ENCODE assay signal across 8 cellular contexts in genomic region chr6:34243131-34243771, GRCh38. TPM values are rescaled to one million over a fixed set of nuclear protein-coding genes. Genes with fewer than 3 reads are reported as not detected.
A peak's percentile ranks its signal among the peaks of the same experiment; 100 is the strongest.
DNase-seq lines count a peak whose midpoint lies in the region; ATAC-seq and TF ChIP-seq lines count a peak whose summit lies in the region.

No MANE protein-coding gene starts in this region.

- H3K9me3 ChIP-seq in right atrium auricular region, result no peaks in the 10 kb centered on the region
- H3K9me3 ChIP-seq in heart right ventricle, result no peaks in the 10 kb centered on the region

- no peaks in the 10 kb centered on the region for H3K27me3 Mint-ChIP-seq in activated CD4-positive, alpha-beta memory T cell treated with anti-CD3 and anti-CD28 coated beads, Interleukin-2, amount 10 ng/mL, durations not matched to agents 7 days and 5 days

- no peaks in the 10 kb centered on the region for H3K9me3 Mint-ChIP-seq in activated CD4-positive, alpha-beta memory T cell treated with anti-CD3 and anti-CD28 coated beads, Interleukin-2, amount 10 ng/mL, durations not matched to agents 7 days and 5 days

- H3K4me1 ChIP-seq in right atrium auricular region (peaks cover 0 to 35% of the 10 kb centered on the region in 2 donors), heart right ventricle (peaks cover 6 to 46% (median 21%) of the 10 kb centered on the region in 9 donors)

- peak overlapping the region; percentile 66 for H3K27ac Mint-ChIP-seq in activated CD4-positive, alpha-beta memory T cell treated with anti-CD3 and anti-CD28 coated beads, Interleukin-2, amount 10 ng/mL, durations not matched to agents 7 days and 5 days

- ATAC-seq in heart right ventricle (no peak), HG02678 (IDR thresholded peaks at IDR 0.05; ENCODE audit: unreplicated experiment) (no peak), HG03280 (IDR thresholded peaks at IDR 0.05; ENCODE audit: unreplicated experiment) (no peak)

- H3K36me3 ChIP-seq in right atrium auricular region, result no peaks in the 10 kb centered on the region
- H3K36me3 ChIP-seq in heart right ventricle, result peaks cover 0 to 27% (median 0%) of the 10 kb centered on the region in 9 donors

- CTCF ChIA-PET in activated CD4-positive, alpha-beta memory T cell treated with anti-CD3 and anti-CD28 coated beads, Interleukin-2, amount 10 ng/mL, durations not matched to agents 7 days and 5 days (lab: Charles Lee), result interaction anchor here (0.8 kb wide), 1 partner anchor 19 kb away, joined by 3 read pairs; no protein-coding TSS in a partner anchor

- H3K27me3 ChIP-seq in right atrium auricular region (no peaks in the 10 kb centered on the region), heart right ventricle (no peaks in the 10 kb centered on the region)

- H3K4me3 Mint-ChIP-seq in activated CD4-positive, alpha-beta memory T cell treated with anti-CD3 and anti-CD28 coated beads, Interleukin-2, amount 10 ng/mL, durations not matched to agents 7 days and 5 days, result no peak overlapping the region

- 66 to 68% methylated on average over 5 of the region's 5 CpGs for WGBS in heart right ventricle, 2 donors

- intact Hi-C loops in heart right ventricle (cut with DNase I), result loop anchor here in 1 of 10 donors (5.0 kb wide), 1 partner anchor 1829 kb away; no protein-coding TSS in a partner anchor

- H3K36me3 Mint-ChIP-seq in activated CD4-positive, alpha-beta memory T cell treated with anti-CD3 and anti-CD28 coated beads, Interleukin-2, amount 10 ng/mL, durations not matched to agents 7 days and 5 days (ENCODE audit: low read depth), result peaks cover 63% of the 10 kb centered on the region

- peaks cover 89% of the 10 kb centered on the region for H3K4me1 Mint-ChIP-seq in activated CD4-positive, alpha-beta memory T cell treated with anti-CD3 and anti-CD28 coated beads, Interleukin-2, amount 10 ng/mL, durations not matched to agents 7 days and 5 days

- H3K27ac ChIP-seq in right atrium auricular region (peak overlapping the region; percentile 52 to 77), heart right ventricle (peak overlapping the region in 2 of 10 donors; percentile 63 to 87)

- POLR2A ChIA-PET in activated CD4-positive, alpha-beta memory T cell treated with anti-CD3 and anti-CD28 coated beads, Interleukin-2, amount 10 ng/mL, durations not matched to agents 7 days and 5 days (lab: Charles Lee), result interaction anchor here (0.6 to 0.7 kb wide), 2 partner anchors 47 to 82 kb away, joined by 3 to 4 read pairs; no protein-coding TSS in a partner anchor

- DNase-seq in right atrium auricular region (ENCODE audit: low spot score) (no peak), heart right ventricle (no peak), iris pigment epithelial cell (ENCODE audit: low read depth) (peak; percentile 58)
- DNase-seq in activated CD4-positive, alpha-beta memory T cell treated with anti-CD3 and anti-CD28 coated beads, Interleukin-2, amount 10 ng/mL, durations not matched to agents 7 days and 5 days, result no peak
- DNase-seq in stimulated activated CD4-positive, alpha-beta T cell treated with anti-CD3 and anti-CD28 coated beads, Interleukin-1b, Interleukin-23, amount 100 ng/mL, for 48 hours, result no peak
- DNase-seq in stimulated activated CD4-positive, alpha-beta T cell treated with anti-CD3 and anti-CD28 coated beads, Interleukin-15, amount 100 ng/mL, for 24 hours, result no peak

- TF ChIP-seq CTCF in right atrium auricular region (IDR thresholded peaks at IDR 0.05), result no peak
- no peak for TF ChIP-seq CTCF in heart right ventricle (IDR thresholded peaks at IDR 0.05)

- no peak overlapping the region for H3K4me3 ChIP-seq in right atrium auricular region
- no peak overlapping the region for H3K4me3 ChIP-seq in heart right ventricle

RNA-seq across cellular contexts. Expression of gene SMIM29, which starts 5.6 kb away (rescaled TPM):
- 10 to 100 TPM; 21.7 to 29.4 TPM for total RNA-seq in right atrium auricular region
- total RNA-seq in heart right ventricle, result 10 to 100 TPM; 16.0 to 29.1 (median 24.2) TPM
- polyA plus RNA-seq in heart right ventricle, result 10 to 100 TPM; 51.5 to 78.2 TPM
- 10 to 100 TPM; 38.3 to 38.4 TPM for total RNA-seq in activated CD4-positive, alpha-beta memory T cell treated with anti-CD3 and anti-CD28 coated beads, Interleukin-2, amount 10 ng/mL, durations not matched to agents 7 days and 5 days

RNA-seq across cellular contexts. Expression of gene HMGA1, which starts 6.6 kb away (rescaled TPM):
- total RNA-seq in right atrium auricular region, result 10 to 100 TPM; 29.6 to 37.8 TPM
- 10 to 100 TPM; 33.9 to 54.9 (median 41.3) TPM for total RNA-seq in heart right ventricle
- 10 to 100 TPM; 14.2 to 41.0 TPM for polyA plus RNA-seq in heart right ventricle
- total RNA-seq in activated CD4-positive, alpha-beta memory T cell treated with anti-CD3 and anti-CD28 coated beads, Interleukin-2, amount 10 ng/mL, durations not matched to agents 7 days and 5 days, result 100 to 1,000 TPM; 269 to 282 TPM

Comparison
In these comparisons a context has a peak if more than half of its experiments do, and no peak if none do; other contexts are left out.
1. RNA of gene HMGA1, which starts 6.6 kb away (total RNA-seq): 269 to 282 TPM in activated CD4-positive, alpha-beta memory T cell treated with anti-CD3 and anti-CD28 coated beads, Interleukin-2, amount 10 ng/mL, durations not matched to agents 7 days and 5 days; 33.9 to 54.9 TPM in heart right ventricle and 29.6 to 37.8 TPM in right atrium auricular region; every median in the first group is over 4 times any median in the second.